In genomic region chr10:71769279-71769823, GRCh38 we compare ENCODE assay signal across 9 cellular contexts. TPM values are rescaled to one million over a fixed set of nuclear protein-coding genes. Genes with fewer than 3 reads are reported as not detected.
DNase-seq lines count a peak whose midpoint lies in the region; ATAC-seq, FAIRE-seq and TF ChIP-seq lines count a peak whose summit lies in the region.
"Had no signal": no experiment of that assay in that cellular context is flagged by ENCODE, and none has a peak within 500 bp of the region (broad histone marks: within the 10 kb centered on the region; RNA-seq: fewer than 3 reads in every experiment).

No MANE protein-coding gene starts in this region.

- H2AFZ ChIP-seq in GM23338, result no peak overlapping the region

- peaks cover 14% of the 10 kb centered on the region for H3K27me3 Mint-ChIP-seq in GM23338 (ENCODE audit: insufficient read depth, low read depth, poor library complexity)

- H3F3A ChIP-seq in GM23338 (replicated peaks; ENCODE audit: low read depth), result no peaks in the 10 kb centered on the region

- DNase-seq in GM12892 (ENCODE audit: insufficient read length) (no peak), GM23338 (ENCODE audit: low spot score) (peak; percentile 28), T-helper 22 cell (ENCODE audit: low read depth) (peak; percentile 45), right atrium auricular region (ENCODE audit: low spot score) (no peak), tibial artery (no peak), SKM-1 treated with dmso at 0.1 percent for 144 hours (lab: John Stamatoyannopoulos, UW; ENCODE audit: unreplicated experiment) (no peak), SHP77 treated with DMSO at 0.1 percent for 48 hours (lab: John Stamatoyannopoulos, UW) (no peak), left lobe of liver (ENCODE audit: low spot score) (no peak)

- intact Hi-C loops in tibial artery (cut with DNase I; ENCODE audit: low total_unique reads), result no loop called here

- H3K4me3 Mint-ChIP-seq in GM23338, result no peak overlapping the region

- H3K79me2 ChIP-seq in GM23338 (replicated peaks; ENCODE audit: insufficient read depth), result no peaks in the 10 kb centered on the region

- peaks cover 12% of the 10 kb centered on the region; the same call in 1 of the 2 replicates for H3K27me3 ChIP-seq in GM23338 (ENCODE audit: insufficient read depth)
- no peaks in the 10 kb centered on the region for H3K27me3 ChIP-seq in right atrium auricular region
- H3K27me3 ChIP-seq in tibial artery, result no peaks in the 10 kb centered on the region

- H3K27ac ChIP-seq in GM23338 (ENCODE audit: low read depth) (no peak overlapping the region), right atrium auricular region (peak overlapping the region; percentile 91 to 93), tibial artery (peak overlapping the region; percentile 95 to 96)

- H3K9me3 Mint-ChIP-seq in GM23338, result no peaks in the 10 kb centered on the region; the same call in 2 of the 3 replicates

- H3K4me1 ChIP-seq in GM23338 (ENCODE audit: insufficient read depth) (no peaks in the 10 kb centered on the region), right atrium auricular region (peaks cover 3 to 97% of the 10 kb centered on the region in 2 donors), tibial artery (peaks cover 18 to 96% (median 89%) of the 10 kb centered on the region in 4 donors)

- TF ChIP-seq CTCF in GM23338 (conservative IDR thresholded peaks at IDR 0.05; ENCODE audit: low read depth in 2 of 2) (no peak), right atrium auricular region (IDR thresholded peaks at IDR 0.05) (no peak), tibial artery (IDR thresholded peaks at IDR 0.05) (no peak)

- H3K36me3 Mint-ChIP-seq in GM23338 (ENCODE audit: low read depth), result no peaks in the 10 kb centered on the region

- ATAC-seq in GM23338 (no peak), left lobe of liver (no peak)

- H3K4me3 ChIP-seq in GM23338 (no peak overlapping the region), right atrium auricular region (peak overlapping the region in 1 of 2 donors; percentile 87), tibial artery (peak overlapping the region; percentile 5 to 24)

- H4K20me1 ChIP-seq in GM23338 (replicated peaks; ENCODE audit: insufficient read depth), result no peaks in the 10 kb centered on the region

- H3K9me3 ChIP-seq in right atrium auricular region, result no peaks in the 10 kb centered on the region
- H3K9me3 ChIP-seq in tibial artery, result no peaks in the 10 kb centered on the region

- FAIRE-seq in GM12892 (lab: Jason Lieb, UNC), result peak; percentile 63

- no peak overlapping the region for H3K27ac Mint-ChIP-seq in GM23338

- H3K36me3 ChIP-seq in GM23338 (ENCODE audit: insufficient read depth) (no peaks in the 10 kb centered on the region), right atrium auricular region (no peaks in the 10 kb centered on the region), tibial artery (no peaks in the 10 kb centered on the region)

- no peak overlapping the region for H3K4me2 ChIP-seq in GM23338

- 0 out of 2 replicates have a peak, but pooled peaks have one; percentile 32 for TF ChIP-seq POLR2A in GM12892 (IDR thresholded peaks at IDR 0.05; ENCODE audit: low read depth, low read length)

- peaks cover 9% of the 10 kb centered on the region for H3K4me1 Mint-ChIP-seq in GM23338

- H3K9me2 ChIP-seq in GM23338 (ENCODE audit: insufficient read depth), result no peaks in the 10 kb centered on the region

TF ChIP-seq in GM23338, 12 proteins besides CTCF, POLR2A, EP300 and RAD21:
- no peak for TF ChIP-seq CREB1 (CRISPR knock-in tag; IDR thresholded peaks at IDR 0.05; ENCODE audit: low read depth)
- no peak for TF ChIP-seq EZH2phosphoT487 (IDR thresholded peaks at IDR 0.05; ENCODE audit: unreplicated experiment)
- no peak for TF ChIP-seq STAT1 (IDR thresholded peaks at IDR 0.05; ENCODE audit: unreplicated experiment)
- TF ChIP-seq, protein P1, sequence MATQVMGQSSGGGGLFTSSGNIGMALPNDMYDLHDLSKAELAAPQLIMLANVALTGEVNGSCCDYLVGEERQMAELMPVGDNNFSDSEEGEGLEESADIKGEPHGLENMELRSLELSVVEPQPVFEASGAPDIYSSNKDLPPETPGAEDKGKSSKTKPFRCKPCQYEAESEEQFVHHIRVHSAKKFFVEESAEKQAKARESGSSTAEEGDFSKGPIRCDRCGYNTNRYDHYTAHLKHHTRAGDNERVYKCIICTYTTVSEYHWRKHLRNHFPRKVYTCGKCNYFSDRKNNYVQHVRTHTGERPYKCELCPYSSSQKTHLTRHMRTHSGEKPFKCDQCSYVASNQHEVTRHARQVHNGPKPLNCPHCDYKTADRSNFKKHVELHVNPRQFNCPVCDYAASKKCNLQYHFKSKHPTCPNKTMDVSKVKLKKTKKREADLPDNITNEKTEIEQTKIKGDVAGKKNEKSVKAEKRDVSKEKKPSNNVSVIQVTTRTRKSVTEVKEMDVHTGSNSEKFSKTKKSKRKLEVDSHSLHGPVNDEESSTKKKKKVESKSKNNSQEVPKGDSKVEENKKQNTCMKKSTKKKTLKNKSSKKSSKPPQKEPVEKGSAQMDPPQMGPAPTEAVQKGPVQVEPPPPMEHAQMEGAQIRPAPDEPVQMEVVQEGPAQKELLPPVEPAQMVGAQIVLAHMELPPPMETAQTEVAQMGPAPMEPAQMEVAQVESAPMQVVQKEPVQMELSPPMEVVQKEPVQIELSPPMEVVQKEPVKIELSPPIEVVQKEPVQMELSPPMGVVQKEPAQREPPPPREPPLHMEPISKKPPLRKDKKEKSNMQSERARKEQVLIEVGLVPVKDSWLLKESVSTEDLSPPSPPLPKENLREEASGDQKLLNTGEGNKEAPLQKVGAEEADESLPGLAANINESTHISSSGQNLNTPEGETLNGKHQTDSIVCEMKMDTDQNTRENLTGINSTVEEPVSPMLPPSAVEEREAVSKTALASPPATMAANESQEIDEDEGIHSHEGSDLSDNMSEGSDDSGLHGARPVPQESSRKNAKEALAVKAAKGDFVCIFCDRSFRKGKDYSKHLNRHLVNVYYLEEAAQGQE (IDR thresholded peaks at IDR 0.05; ENCODE audit: unreplicated experiment), result no peak
- no peak for TF ChIP-seq ETS1 (IDR thresholded peaks at IDR 0.05)
- no peak for TF ChIP-seq JUNB (IDR thresholded peaks at IDR 0.05; ENCODE audit: unreplicated experiment)
- no peak for TF ChIP-seq EZH2 (IDR thresholded peaks at IDR 0.05; ENCODE audit: low read depth, unreplicated experiment)

RNA-seq across cellular contexts. Expression of gene VSIR, which starts 4.0 kb away (rescaled TPM):
- polyA plus RNA-seq in GM12892 (2012; ENCODE audit: missing spikeins), result 2.6 TPM
- 0.04 and 0.10 TPM in 2 replicates for total RNA-seq in GM23338 (2014; rRNA removed; shearing (Covaris generic))
- 0.74 TPM in 1 of 2 replicates, not detected in the other for polyA plus RNA-seq in GM23338 (2016; fragmentation: Nextera tagmentation; extraction: Ambion mirVana)
- total RNA-seq in right atrium auricular region, result 10 to 100 TPM; 36.1 to 56.0 TPM
- total RNA-seq in left lobe of liver, result 7.0 TPM

RNA-seq across cellular contexts. Expression of gene C10orf105, which starts 49.8 kb away (rescaled TPM):
- polyA plus RNA-seq in GM12892 (2012; ENCODE audit: missing spikeins), result 0.11 TPM
- total RNA-seq in GM23338 (2014; rRNA removed; shearing (Covaris generic)), result 0.17 and 0.19 TPM in 2 replicates
- polyA plus RNA-seq in GM23338 (2016; fragmentation: Nextera tagmentation; extraction: Ambion mirVana), result 0.15 and 0.19 TPM in 2 replicates
- total RNA-seq in right atrium auricular region (1 to 10 TPM in 1 of 2 donors, not detected in 1; 1.3 TPM), left lobe of liver (not detected)
- total RNA-seq: HT1080 had no signal

Comparison
In these comparisons a context has a peak if more than half of its experiments do, and no peak if none do; other contexts are left out.
1. DNase-seq: peak in GM23338 (single experiment) and T-helper 22 cell (single experiment); none in GM12892 (single experiment), right atrium auricular region (single experiment), tibial artery (0 of 2), SKM-1 treated with dmso at 0.1 percent for 144 hours (single experiment), SHP77 treated with DMSO at 0.1 percent for 48 hours (single experiment) and left lobe of liver (single experiment).